1 cellular context compared by ENCODE assay signal in the genomic region with DNA sequence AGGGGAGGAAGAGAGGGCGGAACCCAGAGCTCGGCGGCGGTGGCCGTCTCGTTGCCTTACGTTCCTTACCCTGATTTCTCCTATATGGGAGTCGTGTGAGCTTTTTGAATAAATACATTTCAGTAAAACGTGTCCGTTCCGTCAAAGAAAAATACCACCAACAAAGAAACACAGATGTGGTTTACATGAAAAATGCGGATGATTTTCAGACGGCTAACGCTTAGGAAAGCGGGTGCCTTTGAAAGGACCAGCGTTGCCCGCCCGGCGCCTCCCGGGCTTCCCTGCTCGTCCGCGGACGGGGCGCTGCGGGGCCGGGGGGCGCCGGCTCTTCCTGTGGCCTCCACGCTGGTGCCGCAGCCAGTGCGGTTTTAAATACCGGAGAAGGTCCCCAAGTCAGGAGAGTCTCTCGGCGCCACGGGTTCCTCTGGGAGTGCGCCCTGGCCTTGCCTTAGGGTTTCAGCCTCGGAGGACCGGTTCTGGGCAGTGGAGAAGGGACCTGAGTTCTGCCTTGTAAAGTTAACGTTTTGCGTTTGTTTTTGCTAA.
TF ChIP-seq lines count a peak whose summit lies in the region.

No MANE protein-coding gene starts in this region.

TF ChIP-seq in K562, 482 proteins besides CTCF, POLR2A, EP300 and RAD21 (continued from another document and continues in another):
- TF ChIP-seq, protein P1, sequence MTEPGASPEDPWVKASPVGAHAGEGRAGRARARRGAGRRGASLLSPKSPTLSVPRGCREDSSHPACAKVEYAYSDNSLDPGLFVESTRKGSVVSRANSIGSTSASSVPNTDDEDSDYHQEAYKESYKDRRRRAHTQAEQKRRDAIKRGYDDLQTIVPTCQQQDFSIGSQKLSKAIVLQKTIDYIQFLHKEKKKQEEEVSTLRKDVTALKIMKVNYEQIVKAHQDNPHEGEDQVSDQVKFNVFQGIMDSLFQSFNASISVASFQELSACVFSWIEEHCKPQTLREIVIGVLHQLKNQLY (CRISPR knock-in tag; conservative IDR thresholded peaks at IDR 0.05): no peak
- TF ChIP-seq CHD1 (IDR thresholded peaks at IDR 0.05; ENCODE audit: low read length): peak; percentile 40
- TF ChIP-seq ARID2 (IDR thresholded peaks at IDR 0.05): no peak
- no peak for TF ChIP-seq ZNF699 (CRISPR knock-in tag; IDR thresholded peaks at IDR 0.05; ENCODE audit: insufficient replicate concordance)
- TF ChIP-seq PHF20 (IDR thresholded peaks at IDR 0.05; ENCODE audit: partially characterized antibody): no peak
- no peak for TF ChIP-seq MAFK (IDR thresholded peaks at IDR 0.05; ENCODE audit: low read length)
- 0 out of 2 replicates have a peak, but pooled peaks have one; percentile 31 for TF ChIP-seq PHF8 (IDR thresholded peaks at IDR 0.05; ENCODE audit: borderline replicate concordance, low read length)
- TF ChIP-seq ARNT (IDR thresholded peaks at IDR 0.05): no peak
- TF ChIP-seq, protein P2, sequence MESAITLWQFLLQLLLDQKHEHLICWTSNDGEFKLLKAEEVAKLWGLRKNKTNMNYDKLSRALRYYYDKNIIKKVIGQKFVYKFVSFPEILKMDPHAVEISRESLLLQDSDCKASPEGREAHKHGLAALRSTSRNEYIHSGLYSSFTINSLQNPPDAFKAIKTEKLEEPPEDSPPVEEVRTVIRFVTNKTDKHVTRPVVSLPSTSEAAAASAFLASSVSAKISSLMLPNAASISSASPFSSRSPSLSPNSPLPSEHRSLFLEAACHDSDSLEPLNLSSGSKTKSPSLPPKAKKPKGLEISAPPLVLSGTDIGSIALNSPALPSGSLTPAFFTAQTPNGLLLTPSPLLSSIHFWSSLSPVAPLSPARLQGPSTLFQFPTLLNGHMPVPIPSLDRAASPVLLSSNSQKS (CRISPR knock-in tag; IDR thresholded peaks at IDR 0.05): no peak
- TF ChIP-seq, protein P3, sequence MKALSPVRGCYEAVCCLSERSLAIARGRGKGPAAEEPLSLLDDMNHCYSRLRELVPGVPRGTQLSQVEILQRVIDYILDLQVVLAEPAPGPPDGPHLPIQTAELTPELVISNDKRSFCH (CRISPR knock-in tag; IDR thresholded peaks at IDR 0.05): no peak
- TF ChIP-seq, protein P3 (tag; IDR thresholded peaks at IDR 0.05): peak; percentile 46; the same call in 1 of the 2 replicates
- no peak for TF ChIP-seq KAT7 (CRISPR knock-in tag; IDR thresholded peaks at IDR 0.05; ENCODE audit: borderline replicate concordance)
- peak in 1 of 2 experiments; percentile 70; a peak in 1 of 4 replicates for TF ChIP-seq KDM1A (IDR thresholded peaks at IDR 0.05)
- no peak for TF ChIP-seq KDM5B (IDR thresholded peaks at IDR 0.05; ENCODE audit: insufficient replicate concordance, low read depth, low read length)
- TF ChIP-seq, protein P4, sequence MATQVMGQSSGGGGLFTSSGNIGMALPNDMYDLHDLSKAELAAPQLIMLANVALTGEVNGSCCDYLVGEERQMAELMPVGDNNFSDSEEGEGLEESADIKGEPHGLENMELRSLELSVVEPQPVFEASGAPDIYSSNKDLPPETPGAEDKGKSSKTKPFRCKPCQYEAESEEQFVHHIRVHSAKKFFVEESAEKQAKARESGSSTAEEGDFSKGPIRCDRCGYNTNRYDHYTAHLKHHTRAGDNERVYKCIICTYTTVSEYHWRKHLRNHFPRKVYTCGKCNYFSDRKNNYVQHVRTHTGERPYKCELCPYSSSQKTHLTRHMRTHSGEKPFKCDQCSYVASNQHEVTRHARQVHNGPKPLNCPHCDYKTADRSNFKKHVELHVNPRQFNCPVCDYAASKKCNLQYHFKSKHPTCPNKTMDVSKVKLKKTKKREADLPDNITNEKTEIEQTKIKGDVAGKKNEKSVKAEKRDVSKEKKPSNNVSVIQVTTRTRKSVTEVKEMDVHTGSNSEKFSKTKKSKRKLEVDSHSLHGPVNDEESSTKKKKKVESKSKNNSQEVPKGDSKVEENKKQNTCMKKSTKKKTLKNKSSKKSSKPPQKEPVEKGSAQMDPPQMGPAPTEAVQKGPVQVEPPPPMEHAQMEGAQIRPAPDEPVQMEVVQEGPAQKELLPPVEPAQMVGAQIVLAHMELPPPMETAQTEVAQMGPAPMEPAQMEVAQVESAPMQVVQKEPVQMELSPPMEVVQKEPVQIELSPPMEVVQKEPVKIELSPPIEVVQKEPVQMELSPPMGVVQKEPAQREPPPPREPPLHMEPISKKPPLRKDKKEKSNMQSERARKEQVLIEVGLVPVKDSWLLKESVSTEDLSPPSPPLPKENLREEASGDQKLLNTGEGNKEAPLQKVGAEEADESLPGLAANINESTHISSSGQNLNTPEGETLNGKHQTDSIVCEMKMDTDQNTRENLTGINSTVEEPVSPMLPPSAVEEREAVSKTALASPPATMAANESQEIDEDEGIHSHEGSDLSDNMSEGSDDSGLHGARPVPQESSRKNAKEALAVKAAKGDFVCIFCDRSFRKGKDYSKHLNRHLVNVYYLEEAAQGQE (CRISPR knock-in tag; IDR thresholded peaks at IDR 0.05; ENCODE audit: low read depth): no peak
- peak; percentile 68 for TF ChIP-seq NCOA6 (IDR thresholded peaks at IDR 0.05)
- TF ChIP-seq RB1 (IDR thresholded peaks at IDR 0.05; ENCODE audit: low read depth): 0 out of 2 replicates have a peak, but pooled peaks have one; percentile 6
- TF ChIP-seq, protein P5, sequence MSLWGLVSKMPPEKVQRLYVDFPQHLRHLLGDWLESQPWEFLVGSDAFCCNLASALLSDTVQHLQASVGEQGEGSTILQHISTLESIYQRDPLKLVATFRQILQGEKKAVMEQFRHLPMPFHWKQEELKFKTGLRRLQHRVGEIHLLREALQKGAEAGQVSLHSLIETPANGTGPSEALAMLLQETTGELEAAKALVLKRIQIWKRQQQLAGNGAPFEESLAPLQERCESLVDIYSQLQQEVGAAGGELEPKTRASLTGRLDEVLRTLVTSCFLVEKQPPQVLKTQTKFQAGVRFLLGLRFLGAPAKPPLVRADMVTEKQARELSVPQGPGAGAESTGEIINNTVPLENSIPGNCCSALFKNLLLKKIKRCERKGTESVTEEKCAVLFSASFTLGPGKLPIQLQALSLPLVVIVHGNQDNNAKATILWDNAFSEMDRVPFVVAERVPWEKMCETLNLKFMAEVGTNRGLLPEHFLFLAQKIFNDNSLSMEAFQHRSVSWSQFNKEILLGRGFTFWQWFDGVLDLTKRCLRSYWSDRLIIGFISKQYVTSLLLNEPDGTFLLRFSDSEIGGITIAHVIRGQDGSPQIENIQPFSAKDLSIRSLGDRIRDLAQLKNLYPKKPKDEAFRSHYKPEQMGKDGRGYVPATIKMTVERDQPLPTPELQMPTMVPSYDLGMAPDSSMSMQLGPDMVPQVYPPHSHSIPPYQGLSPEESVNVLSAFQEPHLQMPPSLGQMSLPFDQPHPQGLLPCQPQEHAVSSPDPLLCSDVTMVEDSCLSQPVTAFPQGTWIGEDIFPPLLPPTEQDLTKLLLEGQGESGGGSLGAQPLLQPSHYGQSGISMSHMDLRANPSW (CRISPR knock-in tag; IDR thresholded peaks at IDR 0.05): no peak
- TF ChIP-seq ZNF24 (IDR thresholded peaks at IDR 0.05): no peak
- TF ChIP-seq, protein P6, sequence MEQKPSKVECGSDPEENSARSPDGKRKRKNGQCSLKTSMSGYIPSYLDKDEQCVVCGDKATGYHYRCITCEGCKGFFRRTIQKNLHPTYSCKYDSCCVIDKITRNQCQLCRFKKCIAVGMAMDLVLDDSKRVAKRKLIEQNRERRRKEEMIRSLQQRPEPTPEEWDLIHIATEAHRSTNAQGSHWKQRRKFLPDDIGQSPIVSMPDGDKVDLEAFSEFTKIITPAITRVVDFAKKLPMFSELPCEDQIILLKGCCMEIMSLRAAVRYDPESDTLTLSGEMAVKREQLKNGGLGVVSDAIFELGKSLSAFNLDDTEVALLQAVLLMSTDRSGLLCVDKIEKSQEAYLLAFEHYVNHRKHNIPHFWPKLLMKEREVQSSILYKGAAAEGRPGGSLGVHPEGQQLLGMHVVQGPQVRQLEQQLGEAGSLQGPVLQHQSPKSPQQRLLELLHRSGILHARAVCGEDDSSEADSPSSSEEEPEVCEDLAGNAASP (IDR thresholded peaks at IDR 0.05): no peak
- TF ChIP-seq, protein P7, sequence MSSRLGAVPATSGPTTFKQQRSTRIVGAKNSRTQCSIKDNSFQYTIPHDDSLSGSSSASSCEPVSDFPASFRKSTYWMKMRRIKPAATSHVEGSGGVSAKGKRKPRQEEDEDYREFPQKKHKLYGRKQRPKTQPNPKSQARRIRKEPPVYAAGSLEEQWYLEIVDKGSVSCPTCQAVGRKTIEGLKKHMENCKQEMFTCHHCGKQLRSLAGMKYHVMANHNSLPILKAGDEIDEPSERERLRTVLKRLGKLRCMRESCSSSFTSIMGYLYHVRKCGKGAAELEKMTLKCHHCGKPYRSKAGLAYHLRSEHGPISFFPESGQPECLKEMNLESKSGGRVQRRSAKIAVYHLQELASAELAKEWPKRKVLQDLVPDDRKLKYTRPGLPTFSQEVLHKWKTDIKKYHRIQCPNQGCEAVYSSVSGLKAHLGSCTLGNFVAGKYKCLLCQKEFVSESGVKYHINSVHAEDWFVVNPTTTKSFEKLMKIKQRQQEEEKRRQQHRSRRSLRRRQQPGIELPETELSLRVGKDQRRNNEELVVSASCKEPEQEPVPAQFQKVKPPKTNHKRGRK (tag; IDR thresholded peaks at IDR 0.05): no peak
- peak in 1 of 2 experiments; percentile 54 for TF ChIP-seq NCOA2 (IDR thresholded peaks at IDR 0.05; ENCODE audit: partially characterized antibody in 2 of 2)
- TF ChIP-seq, protein P8, sequence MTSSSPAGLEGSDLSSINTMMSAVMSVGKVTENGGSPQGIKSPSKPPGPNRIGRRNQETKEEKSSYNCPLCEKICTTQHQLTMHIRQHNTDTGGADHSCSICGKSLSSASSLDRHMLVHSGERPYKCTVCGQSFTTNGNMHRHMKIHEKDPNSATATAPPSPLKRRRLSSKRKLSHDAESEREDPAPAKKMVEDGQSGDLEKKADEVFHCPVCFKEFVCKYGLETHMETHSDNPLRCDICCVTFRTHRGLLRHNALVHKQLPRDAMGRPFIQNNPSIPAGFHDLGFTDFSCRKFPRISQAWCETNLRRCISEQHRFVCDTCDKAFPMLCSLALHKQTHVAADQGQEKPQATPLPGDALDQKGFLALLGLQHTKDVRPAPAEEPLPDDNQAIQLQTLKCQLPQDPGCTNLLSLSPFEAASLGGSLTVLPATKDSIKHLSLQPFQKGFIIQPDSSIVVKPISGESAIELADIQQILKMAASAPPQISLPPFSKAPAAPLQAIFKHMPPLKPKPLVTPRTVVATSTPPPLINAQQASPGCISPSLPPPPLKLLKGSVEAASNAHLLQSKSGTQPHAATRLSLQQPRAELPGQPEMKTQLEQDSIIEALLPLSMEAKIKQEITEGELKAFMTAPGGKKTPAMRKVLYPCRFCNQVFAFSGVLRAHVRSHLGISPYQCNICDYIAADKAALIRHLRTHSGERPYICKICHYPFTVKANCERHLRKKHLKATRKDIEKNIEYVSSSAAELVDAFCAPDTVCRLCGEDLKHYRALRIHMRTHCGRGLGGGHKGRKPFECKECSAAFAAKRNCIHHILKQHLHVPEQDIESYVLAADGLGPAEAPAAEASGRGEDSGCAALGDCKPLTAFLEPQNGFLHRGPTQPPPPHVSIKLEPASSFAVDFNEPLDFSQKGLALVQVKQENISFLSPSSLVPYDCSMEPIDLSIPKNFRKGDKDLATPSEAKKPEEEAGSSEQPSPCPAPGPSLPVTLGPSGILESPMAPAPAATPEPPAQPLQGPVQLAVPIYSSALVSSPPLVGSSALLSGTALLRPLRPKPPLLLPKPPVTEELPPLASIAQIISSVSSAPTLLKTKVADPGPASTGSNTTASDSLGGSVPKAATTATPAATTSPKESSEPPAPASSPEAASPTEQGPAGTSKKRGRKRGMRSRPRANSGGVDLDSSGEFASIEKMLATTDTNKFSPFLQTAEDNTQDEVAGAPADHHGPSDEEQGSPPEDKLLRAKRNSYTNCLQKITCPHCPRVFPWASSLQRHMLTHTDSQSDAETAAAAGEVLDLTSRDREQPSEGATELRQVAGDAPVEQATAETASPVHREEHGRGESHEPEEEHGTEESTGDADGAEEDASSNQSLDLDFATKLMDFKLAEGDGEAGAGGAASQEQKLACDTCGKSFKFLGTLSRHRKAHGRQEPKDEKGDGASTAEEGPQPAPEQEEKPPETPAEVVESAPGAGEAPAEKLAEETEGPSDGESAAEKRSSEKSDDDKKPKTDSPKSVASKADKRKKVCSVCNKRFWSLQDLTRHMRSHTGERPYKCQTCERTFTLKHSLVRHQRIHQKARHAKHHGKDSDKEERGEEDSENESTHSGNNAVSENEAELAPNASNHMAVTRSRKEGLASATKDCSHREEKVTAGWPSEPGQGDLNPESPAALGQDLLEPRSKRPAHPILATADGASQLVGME (CRISPR knock-in tag; IDR thresholded peaks at IDR 0.05): no peak
- TF ChIP-seq NBN (IDR thresholded peaks at IDR 0.05; ENCODE audit: low read depth): no peak
- TF ChIP-seq E2F3 (CRISPR knock-in tag; IDR thresholded peaks at IDR 0.05): peak; percentile 27; the same call in 1 of the 2 replicates
- TF ChIP-seq SRSF7 (optimal IDR thresholded peaks at IDR 0.05; ENCODE audit: low read depth, low read length): no peak
- TF ChIP-seq ZNF324 (CRISPR knock-in tag; IDR thresholded peaks at IDR 0.05): no peak
- TF ChIP-seq EP400 (IDR thresholded peaks at IDR 0.05): peak; percentile 44; the same call in 1 of the 2 replicates
